2 cellular contexts compared by ENCODE assay signal in genomic region chr5:86977808-86978207, GRCh38.
A peak's percentile ranks its signal among the peaks of the same experiment; 100 is the strongest.
TF ChIP-seq lines count a peak whose summit lies in the region.

No MANE protein-coding gene starts in this region.

TF ChIP-seq in IMR-90, 13 proteins besides CTCF, POLR2A, EP300 and RAD21:
- TF ChIP-seq FOS (IDR thresholded peaks at IDR 0.05; ENCODE audit: low read depth, low read length) (no peak), MAFK (IDR thresholded peaks at IDR 0.05; ENCODE audit: low read depth, low read length) (no peak), SMC3 (IDR thresholded peaks at IDR 0.05; ENCODE audit: low read depth, low read length) (no peak), CEBPB (IDR thresholded peaks at IDR 0.05; ENCODE audit: low read depth, low read length) (0 out of 2 replicates have a peak, but pooled peaks have one; percentile 19), MXI1 (IDR thresholded peaks at IDR 0.05; ENCODE audit: borderline replicate concordance, low read depth, low read length) (no peak)
- TF ChIP-seq, protein P1, sequence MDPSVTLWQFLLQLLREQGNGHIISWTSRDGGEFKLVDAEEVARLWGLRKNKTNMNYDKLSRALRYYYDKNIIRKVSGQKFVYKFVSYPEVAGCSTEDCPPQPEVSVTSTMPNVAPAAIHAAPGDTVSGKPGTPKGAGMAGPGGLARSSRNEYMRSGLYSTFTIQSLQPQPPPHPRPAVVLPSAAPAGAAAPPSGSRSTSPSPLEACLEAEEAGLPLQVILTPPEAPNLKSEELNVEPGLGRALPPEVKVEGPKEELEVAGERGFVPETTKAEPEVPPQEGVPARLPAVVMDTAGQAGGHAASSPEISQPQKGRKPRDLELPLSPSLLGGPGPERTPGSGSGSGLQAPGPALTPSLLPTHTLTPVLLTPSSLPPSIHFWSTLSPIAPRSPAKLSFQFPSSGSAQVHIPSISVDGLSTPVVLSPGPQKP (IDR thresholded peaks at IDR 0.05; ENCODE audit: borderline replicate concordance, low read depth, low read length) = no peak
TF ChIP-seq in IMR-90: peak in this region for 1.

TF ChIP-seq in GM12878, 131 proteins besides CTCF, POLR2A, EP300 and RAD21:
- TF ChIP-seq ZBED1 (IDR thresholded peaks at IDR 0.05; ENCODE audit: borderline replicate concordance) (no peak), NR2F1 (conservative IDR thresholded peaks at IDR 0.05) (no peak), SIX5 (IDR thresholded peaks at IDR 0.05; ENCODE audit: low read depth, low read length, severe bottlenecking) (no peak), SMAD1 (IDR thresholded peaks at IDR 0.05; ENCODE audit: low read depth, partially characterized antibody) (no peak), RAD51 (IDR thresholded peaks at IDR 0.05) (peak; percentile 50; the same call in 1 of the 2 replicates)
TF ChIP-seq in GM12878: peak in this region for 1.
